In the genomic region with DNA sequence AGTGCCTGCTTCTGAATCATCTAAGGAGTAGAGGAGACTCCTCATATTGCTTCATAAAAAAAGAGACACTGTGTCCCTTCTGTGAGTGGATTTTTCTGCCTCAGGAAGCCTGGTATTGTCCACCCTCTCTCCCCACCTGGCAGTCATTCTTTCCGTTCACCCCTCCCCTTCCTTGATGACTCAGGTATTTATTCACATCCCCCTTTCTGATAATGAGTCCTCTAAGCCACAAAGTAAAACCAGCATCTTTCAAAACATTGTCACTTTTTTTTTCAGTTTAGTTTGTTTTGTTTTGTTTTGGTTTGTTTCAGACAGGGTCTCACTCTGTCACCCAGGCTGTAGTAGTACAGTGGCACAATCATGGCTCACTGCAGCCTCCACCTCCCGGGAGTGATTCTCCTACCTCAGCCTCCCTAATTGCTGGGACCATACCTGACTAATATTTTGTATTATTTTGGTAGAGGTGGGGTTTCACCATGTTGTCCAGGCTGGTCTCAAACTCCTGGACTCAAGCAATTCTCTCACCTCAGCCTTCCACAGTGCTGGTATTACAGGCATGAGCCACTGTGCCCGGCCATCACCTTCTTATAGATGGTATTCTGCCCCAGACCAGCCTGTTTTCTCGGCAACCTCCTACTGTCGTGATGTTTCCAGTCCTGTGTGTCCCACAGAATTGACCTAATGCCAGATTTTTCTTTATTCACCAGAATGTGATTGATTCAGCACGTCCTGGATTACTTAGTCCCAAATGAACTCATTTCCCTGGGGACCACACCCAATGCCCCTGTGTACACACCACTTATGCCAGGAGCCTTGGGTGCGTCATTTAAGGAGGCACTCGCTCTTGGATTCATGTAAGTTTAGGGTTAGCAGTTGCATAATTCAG, we compare ENCODE assay signal across 8 cellular contexts.
DNase-seq lines count a peak whose midpoint lies in the region; ATAC-seq, FAIRE-seq and TF ChIP-seq lines count a peak whose summit lies in the region.

No MANE protein-coding gene starts in this region.

- peaks cover 15% of the 10 kb centered on the region for H3K4me1 Mint-ChIP-seq in activated CD8-positive, alpha-beta T cell treated with anti-CD3 and anti-CD28 coated beads, Interleukin-2, amount 10 ng/mL, durations not matched to agents 7 days and 5 days (ENCODE audit: low read depth)

- ATAC-seq in GM21515 (IDR thresholded peaks at IDR 0.05; ENCODE audit: unreplicated experiment) (peak; percentile 76), HG03565 (IDR thresholded peaks at IDR 0.05; ENCODE audit: unreplicated experiment) (peak; percentile 82)
- ATAC-seq in activated CD8-positive, alpha-beta T cell treated with anti-CD3 and anti-CD28 coated beads, Interleukin-2, amount 10 ng/mL, durations not matched to agents 7 days and 5 days: peak; percentile 68

- H3K27ac Mint-ChIP-seq in activated CD8-positive, alpha-beta T cell treated with anti-CD3 and anti-CD28 coated beads, Interleukin-2, amount 10 ng/mL, durations not matched to agents 7 days and 5 days: peak overlapping the region; percentile 23

- CTCF ChIA-PET in activated CD8-positive, alpha-beta T cell treated with anti-CD3 and anti-CD28 coated beads, Interleukin-2, amount 10 ng/mL, durations not matched to agents 7 days and 5 days (lab: Charles Lee): no interaction called here

- POLR2A ChIA-PET in activated CD8-positive, alpha-beta T cell treated with anti-CD3 and anti-CD28 coated beads, Interleukin-2, amount 10 ng/mL, durations not matched to agents 7 days and 5 days (lab: Charles Lee): no interaction called here

- no peaks in the 10 kb centered on the region for H3K36me3 Mint-ChIP-seq in activated CD8-positive, alpha-beta T cell treated with anti-CD3 and anti-CD28 coated beads, Interleukin-2, amount 10 ng/mL, durations not matched to agents 7 days and 5 days (ENCODE audit: low read depth)

- FAIRE-seq in D721Med (lab: Jason Lieb, UNC): no peak

- no peak for TF ChIP-seq CTCF in GM13976 (IDR thresholded peaks at IDR 0.05; ENCODE audit: borderline replicate concordance, control extremely low read depth, extremely low read depth, insufficient read depth, missing control alignments)
- TF ChIP-seq CTCF in D721Med (IDR thresholded peaks at IDR 0.05; ENCODE audit: insufficient read depth, missing control alignments): no peak

- H3K9me3 Mint-ChIP-seq in activated CD8-positive, alpha-beta T cell treated with anti-CD3 and anti-CD28 coated beads, Interleukin-2, amount 10 ng/mL, durations not matched to agents 7 days and 5 days (ENCODE audit: insufficient read depth): no peaks in the 10 kb centered on the region

- H3K27me3 Mint-ChIP-seq in activated CD8-positive, alpha-beta T cell treated with anti-CD3 and anti-CD28 coated beads, Interleukin-2, amount 10 ng/mL, durations not matched to agents 7 days and 5 days (ENCODE audit: low read depth): peaks cover 12% of the 10 kb centered on the region

- peak overlapping the region; percentile 20 for H3K4me3 Mint-ChIP-seq in activated CD8-positive, alpha-beta T cell treated with anti-CD3 and anti-CD28 coated beads, Interleukin-2, amount 10 ng/mL, durations not matched to agents 7 days and 5 days

- in situ Hi-C loops in GM13976 (cut with MboI; ENCODE audit: low sequenced_read_pairs, unreplicated experiment): no loop called here

- DNase-seq in GM13976 (ENCODE audit: low spot score) (peak; percentile 61), lung microvascular endothelial cell (ENCODE audit: low read depth in 2 of 2) (peak; percentile 85 to 94), D721Med (ENCODE audit: insufficient read length, low spot score) (no peak), KG1 (lab: John Stamatoyannopoulos, UW) (no peak)
- DNase-seq in activated CD8-positive, alpha-beta T cell treated with anti-CD3 and anti-CD28 coated beads, Interleukin-2, amount 10 ng/mL, durations not matched to agents 7 days and 5 days: peak; percentile 61
- no peak for DNase-seq in activated CD8-positive, alpha-beta memory T cell treated with anti-CD3 and anti-CD28 coated beads for 24 hours

Comparison
In these comparisons a context has a peak if more than half of its experiments do, and no peak if none do; other contexts are left out.
1. DNase-seq: peak in GM13976 (single experiment), activated CD8-positive, alpha-beta T cell treated with anti-CD3 and anti-CD28 coated beads, Interleukin-2, amount 10 ng/mL, durations not matched to agents 7 days and 5 days (single experiment) and lung microvascular endothelial cell (2 of 2); none in D721Med (single experiment), activated CD8-positive, alpha-beta memory T cell treated with anti-CD3 and anti-CD28 coated beads for 24 hours (single experiment) and KG1 (single experiment).
2. Peak in every context shown above with its lines, with median percentiles within 50 percentile points of each other: ATAC-seq.